In the genomic region with DNA sequence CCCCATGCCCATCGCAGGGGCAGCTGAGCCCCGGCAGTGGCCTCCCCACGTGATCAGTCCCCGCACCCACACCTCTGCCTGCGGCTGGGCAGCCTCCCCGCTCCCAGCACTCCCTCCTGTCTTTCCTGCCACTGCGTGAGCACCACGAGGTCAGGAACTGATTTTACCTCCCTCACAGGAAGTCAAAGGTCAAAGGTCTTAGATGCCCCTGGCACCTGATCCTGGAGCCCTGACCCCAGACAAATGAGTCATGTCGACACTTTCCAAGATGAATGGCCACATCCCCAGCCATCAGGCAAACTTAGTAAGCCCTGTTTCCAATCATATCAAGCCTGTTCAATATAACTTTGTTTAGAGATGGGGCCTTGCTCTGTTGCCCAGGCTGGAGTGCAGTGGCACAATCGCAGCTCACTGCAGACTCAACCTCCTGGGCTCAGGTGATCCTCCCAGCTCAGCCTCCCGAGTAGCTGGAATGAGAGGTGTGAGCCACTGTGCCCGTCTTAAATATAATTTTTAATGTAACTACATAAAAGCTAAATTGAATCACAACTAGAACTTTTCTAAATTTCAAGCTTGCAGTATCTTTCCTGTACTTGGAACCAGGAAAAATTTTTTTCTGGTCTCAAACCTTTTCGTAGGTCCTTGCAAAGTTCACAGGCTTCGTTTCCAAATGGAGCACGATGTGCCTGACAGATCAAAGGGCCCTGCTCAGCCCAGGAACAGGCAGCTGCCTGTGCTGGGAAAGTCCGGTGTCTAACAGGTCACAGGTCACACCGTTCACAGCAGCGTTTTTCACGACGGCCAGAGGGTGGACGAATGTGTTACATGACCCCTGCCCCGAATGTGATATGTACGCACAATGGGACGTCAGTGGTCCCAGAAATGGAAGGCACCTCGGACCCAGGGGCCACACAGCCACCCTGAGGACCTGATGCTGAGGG, we compare ENCODE assay signal across 32 cellular contexts. TPM values are rescaled to one million over a fixed set of nuclear protein-coding genes. Genes with fewer than 3 reads are reported as not detected.
DNase-seq lines count a peak whose midpoint lies in the region; ATAC-seq lines count a peak whose summit lies in the region.
"Had no signal": no experiment of that assay in that cellular context is flagged by ENCODE, and none has a peak within 500 bp of the region (broad histone marks: within the 10 kb centered on the region; RNA-seq: fewer than 3 reads in every experiment).

No MANE protein-coding gene starts in this region.

- H4K91ac ChIP-seq in mesenchymal stem cell (ENCODE audit: low read length): no peak overlapping the region

- DNase-seq in activated naive CD8-positive, alpha-beta T cell treated with anti-CD3 and anti-CD28 coated beads, Interleukin-2, amount 10 ng/mL, durations not matched to agents 7 days and 5 days: no peak
- DNase-seq in activated naive CD8-positive, alpha-beta T cell treated with anti-CD3 and anti-CD28 coated beads, Interleukin-2, amount 50 U/mL, for 24 hours: no peak
- peak; percentile 82 for DNase-seq in ecto neural progenitor cell (ENCODE audit: low spot score)
- peak; percentile 41 for DNase-seq in mesenchymal stem cell
- no peak for DNase-seq in AML-193 (lab: John Stamatoyannopoulos, UW)
- DNase-seq in hypothalamus (lab: John Stamatoyannopoulos, UW): no peak
- DNase-seq in NCI-H2107 (lab: John Stamatoyannopoulos, UW): no peak
- DNase-seq: activated CD4-positive, alpha-beta T cell treated with anti-CD3 and anti-CD28 coated beads, Interleukin-2, amount 10 ng/mL, durations not matched to agents 7 days and 5 days; activated naive CD4-positive, alpha-beta T cell treated with anti-CD3 and anti-CD28 coated beads, Interleukin-2, amount 50 U/mL, for 16 hours; BE2C; central memory CD4-positive, alpha-beta T cell; COR-L47; foreskin keratinocyte; H7; heart right ventricle; Karpas-422; left ventricle myocardium superior; NCI-H1694 treated with DMSO at 0.1 percent for 48 hours; NCI-H2171 treated with DMSO at 0.1 percent for 48 hours; NCI-H524 treated with DMSO at 0.1 percent for 48 hours; stimulated activated CD4-positive, alpha-beta T cell treated with anti-CD3 and anti-CD28 coated beads, Interleukin-1b, Interleukin-23, amount 100 ng/mL, for 48 hours; T-helper 17 cell; upper lobe of right lung had no signal

- H3K36me3 Mint-ChIP-seq in activated naive CD8-positive, alpha-beta T cell treated with anti-CD3 and anti-CD28 coated beads, Interleukin-2, amount 10 ng/mL, durations not matched to agents 7 days and 5 days: no peaks in the 10 kb centered on the region
- no peaks in the 10 kb centered on the region for H3K36me3 Mint-ChIP-seq in activated naive CD8-positive, alpha-beta T cell treated with anti-CD3 and anti-CD28 coated beads, Interleukin-2, amount 50 U/mL, for 24 hours (ENCODE audit: low read depth)

- H4K8ac ChIP-seq in mesenchymal stem cell (ENCODE audit: low read length): no peak overlapping the region

- H3K4ac ChIP-seq in mesenchymal stem cell (ENCODE audit: low read depth in 1 of 2, low read length in 2 of 2): no peak overlapping the region

- H3K4me3 Mint-ChIP-seq in activated naive CD8-positive, alpha-beta T cell treated with anti-CD3 and anti-CD28 coated beads, Interleukin-2, amount 10 ng/mL, durations not matched to agents 7 days and 5 days: no peak overlapping the region
- H3K4me3 Mint-ChIP-seq in activated naive CD8-positive, alpha-beta T cell treated with anti-CD3 and anti-CD28 coated beads, Interleukin-2, amount 50 U/mL, for 24 hours: no peak overlapping the region
- H3K4me3 Mint-ChIP-seq: activated CD4-positive, alpha-beta T cell treated with anti-CD3 and anti-CD28 coated beads, Interleukin-2, amount 10 ng/mL, durations not matched to agents 7 days and 5 days; T-helper 17 cell had no signal

- peaks cover 14% of the 10 kb centered on the region for H3K4me1 ChIP-seq in mesenchymal stem cell (ENCODE audit: control insufficient read depth, insufficient read depth, low read depth, low read length)
- H3K4me1 ChIP-seq: BE2C, foreskin keratinocyte, psoas muscle had no signal

- no peak overlapping the region for H2AFZ ChIP-seq in mesenchymal stem cell (ENCODE audit: low read depth, low read length)

- H3K9ac ChIP-seq in mesenchymal stem cell (ENCODE audit: low read length): no peak overlapping the region

- H2AK5ac ChIP-seq in mesenchymal stem cell (ENCODE audit: low read length, severe bottlenecking): no peak overlapping the region

- H3K4me3 ChIP-seq in mesenchymal stem cell (ENCODE audit: insufficient read depth in 1 of 2, low read depth in 1 of 2, low read length in 2 of 2): no peak overlapping the region
- H3K4me3 ChIP-seq: ascending aorta, heart right ventricle, Peyer's patch, psoas muscle, upper lobe of right lung had no signal

- no peak overlapping the region for H3K4me2 ChIP-seq in mesenchymal stem cell (ENCODE audit: low read length, poor library complexity, severe bottlenecking)

- H2BK12ac ChIP-seq in mesenchymal stem cell (ENCODE audit: low read length in 2 of 2): no peak overlapping the region

- ATAC-seq in activated naive CD8-positive, alpha-beta T cell treated with anti-CD3 and anti-CD28 coated beads, Interleukin-2, amount 10 ng/mL, durations not matched to agents 7 days and 5 days (ENCODE audit: low read depth): no peak
- no peak for ATAC-seq in activated naive CD8-positive, alpha-beta T cell treated with anti-CD3 and anti-CD28 coated beads, Interleukin-2, amount 50 U/mL, for 24 hours
- ATAC-seq in HG03469 (IDR thresholded peaks at IDR 0.05; ENCODE audit: unreplicated experiment): no peak
- ATAC-seq: foreskin keratinocyte, heart right ventricle, left ventricle myocardium superior, psoas muscle, T-helper 17 cell, upper lobe of right lung had no signal

- peaks cover 6% of the 10 kb centered on the region for H3K4me1 Mint-ChIP-seq in activated naive CD8-positive, alpha-beta T cell treated with anti-CD3 and anti-CD28 coated beads, Interleukin-2, amount 10 ng/mL, durations not matched to agents 7 days and 5 days
- H3K4me1 Mint-ChIP-seq in activated naive CD8-positive, alpha-beta T cell treated with anti-CD3 and anti-CD28 coated beads, Interleukin-2, amount 50 U/mL, for 24 hours: peaks cover 12% of the 10 kb centered on the region

- H3K36me3 ChIP-seq in mesenchymal stem cell (ENCODE audit: control insufficient read depth in 1 of 2, insufficient read depth in 2 of 2, low read depth in 1 of 2, low read length in 2 of 2): no peaks in the 10 kb centered on the region
- H3K36me3 ChIP-seq: ascending aorta, BE2C, heart right ventricle, neutrophil, Peyer's patch, upper lobe of right lung had no signal

- H3K79me1 ChIP-seq in mesenchymal stem cell (replicated peaks; ENCODE audit: low read length, poor library complexity, severe bottlenecking): no peaks in the 10 kb centered on the region

- H3K18ac ChIP-seq in mesenchymal stem cell (ENCODE audit: low read depth in 1 of 2, low read length in 2 of 2): no peak overlapping the region

- peaks cover 60% of the 10 kb centered on the region for H3K27me3 Mint-ChIP-seq in activated naive CD8-positive, alpha-beta T cell treated with anti-CD3 and anti-CD28 coated beads, Interleukin-2, amount 10 ng/mL, durations not matched to agents 7 days and 5 days
- peaks cover 61% of the 10 kb centered on the region for H3K27me3 Mint-ChIP-seq in activated naive CD8-positive, alpha-beta T cell treated with anti-CD3 and anti-CD28 coated beads, Interleukin-2, amount 50 U/mL, for 24 hours

- POLR2A ChIA-PET in activated naive CD8-positive, alpha-beta T cell treated with anti-CD3 and anti-CD28 coated beads, Interleukin-2, amount 10 ng/mL, durations not matched to agents 7 days and 5 days (lab: Charles Lee): no interaction called here

- H2BK120ac ChIP-seq in mesenchymal stem cell (ENCODE audit: low read depth, low read length): no peak overlapping the region

- H3K27me3 ChIP-seq in mesenchymal stem cell (ENCODE audit: control insufficient read depth in 1 of 2, insufficient read depth in 1 of 2, low read length in 2 of 2): peaks cover 42 to 100% of the 10 kb centered on the region in 2 experiments
- H3K27me3 ChIP-seq: ascending aorta had no signal

- H2BK5ac ChIP-seq in mesenchymal stem cell (ENCODE audit: low read depth, low read length, poor library complexity, severe bottlenecking): no peak overlapping the region

- 43% methylated on average over 23 of the region's 25 CpGs for WGBS in mesenchymal stem cell

- H3K27ac ChIP-seq in mesenchymal stem cell (ENCODE audit: low read length, poor library complexity, severe bottlenecking): no peak overlapping the region
- H3K27ac ChIP-seq: ascending aorta, foreskin keratinocyte, heart right ventricle, neutrophil, Peyer's patch, psoas muscle, upper lobe of right lung had no signal

- H3K23ac ChIP-seq in mesenchymal stem cell (ENCODE audit: low read length in 2 of 2): no peak overlapping the region

- no peak overlapping the region for H3K14ac ChIP-seq in mesenchymal stem cell (ENCODE audit: low read length in 2 of 2)

- no peak overlapping the region for H2BK15ac ChIP-seq in mesenchymal stem cell (ENCODE audit: low read depth, poor library complexity, severe bottlenecking)

- peaks cover 4% of the 10 kb centered on the region for H3K9me3 ChIP-seq in mesenchymal stem cell (ENCODE audit: control insufficient read depth, low read length)
- H3K9me3 ChIP-seq: ascending aorta, neutrophil, Peyer's patch, upper lobe of right lung had no signal

- H3K9me3 Mint-ChIP-seq in activated naive CD8-positive, alpha-beta T cell treated with anti-CD3 and anti-CD28 coated beads, Interleukin-2, amount 10 ng/mL, durations not matched to agents 7 days and 5 days: no peaks in the 10 kb centered on the region
- H3K9me3 Mint-ChIP-seq in activated naive CD8-positive, alpha-beta T cell treated with anti-CD3 and anti-CD28 coated beads, Interleukin-2, amount 50 U/mL, for 24 hours: no peaks in the 10 kb centered on the region

- peak overlapping the region; percentile 23 for H3K27ac Mint-ChIP-seq in activated naive CD8-positive, alpha-beta T cell treated with anti-CD3 and anti-CD28 coated beads, Interleukin-2, amount 10 ng/mL, durations not matched to agents 7 days and 5 days
- no peak overlapping the region for H3K27ac Mint-ChIP-seq in activated naive CD8-positive, alpha-beta T cell treated with anti-CD3 and anti-CD28 coated beads, Interleukin-2, amount 50 U/mL, for 24 hours
- H3K27ac Mint-ChIP-seq: activated CD4-positive, alpha-beta T cell treated with anti-CD3 and anti-CD28 coated beads, Interleukin-2, amount 10 ng/mL, durations not matched to agents 7 days and 5 days; T-helper 17 cell had no signal

RNA-seq across cellular contexts. Expression of gene LRCOL1, which starts 1.9 kb away (rescaled TPM):
- total RNA-seq in activated naive CD8-positive, alpha-beta T cell treated with anti-CD3 and anti-CD28 coated beads, Interleukin-2, amount 10 ng/mL, durations not matched to agents 7 days and 5 days: not detected
- polyA plus RNA-seq in mesenchymal stem cell (2013, experiment 1 of 2): not detected
- polyA plus RNA-seq in mesenchymal stem cell (2013, experiment 2 of 2): not detected
- total RNA-seq: A673; activated CD4-positive, alpha-beta T cell treated with anti-CD3 and anti-CD28 coated beads, Interleukin-2, amount 10 ng/mL, durations not matched to agents 7 days and 5 days; ascending aorta; foreskin keratinocyte; H7; left ventricle myocardium superior; mucosa of gallbladder; Peyer's patch; T-helper 17 cell had no signal
- polyA plus RNA-seq: foreskin keratinocyte had no signal

RNA-seq across cellular contexts. Expression of gene P2RX2, which starts 10.1 kb away (rescaled TPM):
- not detected for total RNA-seq in activated naive CD8-positive, alpha-beta T cell treated with anti-CD3 and anti-CD28 coated beads, Interleukin-2, amount 10 ng/mL, durations not matched to agents 7 days and 5 days
- not detected for polyA plus RNA-seq in mesenchymal stem cell (2013, experiment 1 of 2)
- not detected for polyA plus RNA-seq in mesenchymal stem cell (2013, experiment 2 of 2)
- total RNA-seq: A673; activated CD4-positive, alpha-beta T cell treated with anti-CD3 and anti-CD28 coated beads, Interleukin-2, amount 10 ng/mL, durations not matched to agents 7 days and 5 days; ascending aorta; foreskin keratinocyte; heart right ventricle; left ventricle myocardium superior; mucosa of gallbladder; psoas muscle; skeletal muscle tissue; subcutaneous adipose tissue; T-helper 17 cell had no signal
- polyA plus RNA-seq: foreskin keratinocyte, heart right ventricle had no signal

Comparison
In these comparisons a context has a peak if more than half of its experiments do, and no peak if none do; other contexts are left out.
1. DNase-seq: peak in ecto neural progenitor cell (single experiment) and mesenchymal stem cell (single experiment); none in activated naive CD8-positive, alpha-beta T cell treated with anti-CD3 and anti-CD28 coated beads, Interleukin-2, amount 10 ng/mL, durations not matched to agents 7 days and 5 days (single experiment), activated naive CD8-positive, alpha-beta T cell treated with anti-CD3 and anti-CD28 coated beads, Interleukin-2, amount 50 U/mL, for 24 hours (single experiment), AML-193 (0 of 2), hypothalamus (0 of 51) and NCI-H2107 (single experiment).